ENCODE assay signal across 9 cellular contexts in the genomic region with DNA sequence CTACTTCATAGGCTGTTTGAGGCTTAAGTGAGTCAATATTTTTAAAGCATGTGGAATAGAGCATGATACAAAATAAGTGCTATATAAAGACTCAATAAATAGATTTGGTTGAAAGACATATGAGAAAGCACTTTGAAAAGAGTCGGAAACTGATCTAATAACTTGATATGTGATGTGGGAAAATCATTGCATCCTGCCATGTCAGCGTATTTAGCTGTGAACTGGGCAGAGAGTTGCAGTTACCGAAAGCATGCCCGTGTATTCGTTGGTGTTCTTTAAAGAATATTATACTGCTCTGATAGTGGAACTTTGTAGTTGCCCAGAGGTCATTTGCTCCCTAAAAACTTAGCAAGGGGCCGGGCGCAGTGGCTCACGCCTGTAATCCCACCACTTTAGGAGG.
"Had no signal": no experiment of that assay in that cellular context is flagged by ENCODE, and none has a peak within 500 bp of the region (broad histone marks: within the 10 kb centered on the region; RNA-seq: fewer than 3 reads in every experiment).

No MANE protein-coding gene starts in this region.

- H3K4me2 ChIP-seq: KMS-11 had no signal

- H3K9ac ChIP-seq: GM23248, KMS-11 had no signal

- H3K9me3 ChIP-seq: HAP-1 had no signal

- H3K27ac ChIP-seq: GM23248, KMS-11 had no signal

- FAIRE-seq: HTR-8/SVneo had no signal

- H3K4me3 ChIP-seq: GM23248, HAP-1 had no signal

- H3K36me3 ChIP-seq: HAP-1 had no signal

- ATAC-seq: HCT116 had no signal

- H2AFZ ChIP-seq: GM23248 had no signal

- DNase-seq: GM23248, GOT3, H7, HFFc6, KBM-7 had no signal
